ENCODE assay signal across 12 cellular contexts in genomic region chr2:139281124-139281523, GRCh38.
"Had no signal": no experiment of that assay in that cellular context is flagged by ENCODE, and none has a peak within 500 bp of the region (broad histone marks: within the 10 kb centered on the region; RNA-seq: fewer than 3 reads in every experiment).

No MANE protein-coding gene starts in this region.

- H3K27ac Mint-ChIP-seq: HFFc6, IgD-negative memory B cell had no signal

- H3K9ac ChIP-seq: GM23248, KMS-11 had no signal

- H3K4me1 ChIP-seq: HAP-1 had no signal

- DNase-seq: GM23248, GOT3, H7, HFFc6, Karpas-422, KBM-7 had no signal

- H3K36me3 Mint-ChIP-seq: IgD-negative memory B cell had no signal

- H3K36me3 ChIP-seq: HAP-1 had no signal

- H3K4me2 ChIP-seq: KMS-11 had no signal

- H3K27ac ChIP-seq: GM23248, HL-60, KMS-11 had no signal

- ATAC-seq: HCT116, HepG2 had no signal

- H3K4me3 Mint-ChIP-seq: HFFc6, IgD-negative memory B cell had no signal

- H3K4me1 Mint-ChIP-seq: IgD-negative memory B cell had no signal

- H3K27me3 Mint-ChIP-seq: IgD-negative memory B cell had no signal

- H3K9me3 ChIP-seq: HAP-1 had no signal

- H3K4me3 ChIP-seq: GM23248, HAP-1 had no signal
